Comparison of ENCODE assay signal across 22 cellular contexts in genomic region chr13:111323950-111324651, GRCh38. TPM values are rescaled to one million over a fixed set of nuclear protein-coding genes. Genes with fewer than 3 reads are reported as not detected.
DNase-seq lines count a peak whose midpoint lies in the region; ATAC-seq, FAIRE-seq and TF ChIP-seq lines count a peak whose summit lies in the region.
"Had no signal": no experiment of that assay in that cellular context is flagged by ENCODE, and none has a peak within 500 bp of the region (broad histone marks: within the 10 kb centered on the region; RNA-seq: fewer than 3 reads in every experiment).

No MANE protein-coding gene starts in this region.

- ATAC-seq in IMR-90 (ENCODE audit: low read depth) = peak; percentile 56
- no peak for ATAC-seq in SK-N-SH treated with all-trans-retinoic acid at 6 μM for 48 hours
- ATAC-seq: left lung, mucosa of descending colon had no signal

- H3K79me1 ChIP-seq in IMR-90 (ENCODE audit: low read depth in 1 of 2, low read length in 2 of 2) (no peaks in the 10 kb centered on the region), H1 (ENCODE audit: low read depth, low read length) (no peaks in the 10 kb centered on the region)

- no peak overlapping the region for H3K27ac ChIP-seq in IMR-90 (ENCODE audit: insufficient read depth, low read length)
- no peak overlapping the region for H3K27ac ChIP-seq in H1 (ENCODE audit: low read depth, low read length)
- no peak overlapping the region for H3K27ac ChIP-seq in stomach
- no peak overlapping the region for H3K27ac ChIP-seq in tibial nerve
- H3K27ac ChIP-seq: esophagus squamous epithelium, KMS-11, left lung, neutrophil, thoracic aorta had no signal

- in situ Hi-C loops in IMR-90 (cut with MboI; ENCODE audit: low sequenced_read_pairs) = no loop called here

- H3K79me2 ChIP-seq in H1 (ENCODE audit: control insufficient read depth in 1 of 2, insufficient read depth in 2 of 2, low read length in 2 of 2) = no peaks in the 10 kb centered on the region

- H3K27me3 ChIP-seq in IMR-90 (ENCODE audit: control insufficient read depth, insufficient read depth, low read length) (peaks cover 3% of the 10 kb centered on the region; the same call in 1 of the 2 replicates), H1 (replicated peaks in 1 of 4; ENCODE audit: control insufficient read depth in 3 of 4, extremely low read depth in 1 of 4, insufficient read depth in 3 of 4, low read length in 3 of 4) (no peaks in the 10 kb centered on the region), stomach (no peaks in the 10 kb centered on the region), tibial nerve (no peaks in the 10 kb centered on the region)
- H3K27me3 ChIP-seq: esophagus squamous epithelium, left lung had no signal

- H3K14ac ChIP-seq in IMR-90 (replicated peaks; ENCODE audit: low read depth, low read length) = no peak overlapping the region
- no peak overlapping the region for H3K14ac ChIP-seq in H1 (ENCODE audit: insufficient read length)

- CTCF ChIA-PET in activated naive CD4-positive, alpha-beta T cell treated with anti-CD3 and anti-CD28 coated beads, Interleukin-2, amount 10 ng/mL, durations not matched to agents 7 days and 5 days (lab: Charles Lee) = no interaction called here
- CTCF ChIA-PET in IMR-90 (lab: Yijun Ruan, JAX) = interaction anchor here (0.6 kb wide), 1 partner anchor 462 kb away, joined by 3 read pairs; no protein-coding TSS in a partner anchor
- CTCF ChIA-PET in H1 (lab: Charles Lee; ENCODE audit: partially characterized antibody) = interaction anchor here (0.7 to 1.0 kb wide), 2 partner anchors 21 to 286 kb away, joined by 3 read pairs; no protein-coding TSS in a partner anchor

- no peaks in the 10 kb centered on the region for H3K9me3 Mint-ChIP-seq in activated naive CD4-positive, alpha-beta T cell treated with anti-CD3 and anti-CD28 coated beads, Interleukin-2, amount 10 ng/mL, durations not matched to agents 7 days and 5 days

- no peak overlapping the region for H2BK12ac ChIP-seq in H1 (ENCODE audit: low read depth, low read length)

- H4K20me1 ChIP-seq in IMR-90 (ENCODE audit: insufficient read depth, low read length) (no peaks in the 10 kb centered on the region), H1 (replicated peaks in 1 of 2; ENCODE audit: control insufficient read depth in 1 of 2, insufficient read depth in 2 of 2, low read length in 2 of 2) (no peaks in the 10 kb centered on the region)

- H3K36me3 ChIP-seq in IMR-90 (ENCODE audit: control insufficient read depth, insufficient read depth, low read length) = no peaks in the 10 kb centered on the region
- no peaks in the 10 kb centered on the region for H3K36me3 ChIP-seq in H1 (ENCODE audit: control insufficient read depth in 2 of 4, insufficient read depth in 4 of 4, low read length in 3 of 4)
- no peaks in the 10 kb centered on the region for H3K36me3 ChIP-seq in stomach
- peaks cover 0 to 17% (median 0%) of the 10 kb centered on the region in 3 donors for H3K36me3 ChIP-seq in tibial nerve
- H3K36me3 ChIP-seq: esophagus squamous epithelium, left lung, neutrophil, thoracic aorta had no signal

- peaks cover 4% of the 10 kb centered on the region for H3K27me3 Mint-ChIP-seq in activated naive CD4-positive, alpha-beta T cell treated with anti-CD3 and anti-CD28 coated beads, Interleukin-2, amount 10 ng/mL, durations not matched to agents 7 days and 5 days

- intact Hi-C loops in IMR-90 (cut with micrococcal nuclease) = no loop called here
- intact Hi-C loops in stomach (cut with DNase I; ENCODE audit: low total_unique reads) = no loop called here

- H3K23me2 ChIP-seq in H1 (ENCODE audit: low read depth, low read length) = no peaks in the 10 kb centered on the region

- no peak overlapping the region for H4K8ac ChIP-seq in IMR-90 (ENCODE audit: low read depth in 2 of 2, low read length in 2 of 2)
- 0 out of 2 replicates have a peak overlapping the region, but pooled peaks have one; percentile 45 for H4K8ac ChIP-seq in H1 (ENCODE audit: extremely low read depth, insufficient read depth, low read length)

- H3K23ac ChIP-seq in IMR-90 (ENCODE audit: low read depth, low read length) = no peak overlapping the region
- H3K23ac ChIP-seq in H1 (ENCODE audit: insufficient read length) = no peak overlapping the region

- dilution Hi-C loops in IMR-90 (cut with HindIII; ENCODE audit: low sequenced_read_pairs, unreplicated experiment) = no loop called here

- H3K4me1 ChIP-seq in IMR-90 (ENCODE audit: control insufficient read depth, insufficient read depth, low read length) (no peaks in the 10 kb centered on the region), H1 (replicated peaks in 1 of 4; ENCODE audit: control insufficient read depth in 3 of 4, insufficient read depth in 4 of 4, low read length in 3 of 4) (no peaks in the 10 kb centered on the region; a peak in 2 of 7 replicates), stomach (no peaks in the 10 kb centered on the region), tibial nerve (no peaks in the 10 kb centered on the region)
- H3K4me1 ChIP-seq: esophagus squamous epithelium, left lung had no signal

- H3K4me1 Mint-ChIP-seq in activated naive CD4-positive, alpha-beta T cell treated with anti-CD3 and anti-CD28 coated beads, Interleukin-2, amount 10 ng/mL, durations not matched to agents 7 days and 5 days = peaks cover 7% of the 10 kb centered on the region

- WGBS in IMR-90 (ENCODE audit: extremely low coverage in 2 of 2, insufficient read length in 1 of 2), 2 experiments = 68% methylated on average over 14 of the region's 17 CpGs; no CpG with 5 or more reads in 1 of the 2 experiments
- WGBS in H1 (ENCODE audit: extremely low coverage in 1 of 2, insufficient coverage in 1 of 2, insufficient read length in 1 of 2, insufficient replicate concordance in 2 of 2, low coverage in 1 of 2, low lambda C conversion rate in 2 of 2, missing lambda C conversion rate in 1 of 2), 2 experiments = 84% methylated on average over 17 of the region's 17 CpGs; no CpG with 5 or more reads in 1 of the 2 experiments
- WGBS in stomach, 5 donors = 69 to 79% (median 75%) methylated on average over 13 to 17 of the region's 17 CpGs
- WGBS in tibial nerve, 2 donors = 75 to 84% methylated on average over 17 of the region's 17 CpGs

- H3K4me3 Mint-ChIP-seq in activated naive CD4-positive, alpha-beta T cell treated with anti-CD3 and anti-CD28 coated beads, Interleukin-2, amount 10 ng/mL, durations not matched to agents 7 days and 5 days = peak overlapping the region; percentile 60

- no peak overlapping the region for H3K4me3 ChIP-seq in IMR-90 (ENCODE audit: insufficient read depth, low read depth, low read length)
- H3K4me3 ChIP-seq in H1 (ENCODE audit: extremely low read depth in 1 of 4, insufficient read depth in 2 of 4, low read depth in 3 of 4, low read length in 4 of 4) = no peak overlapping the region
- H3K4me3 ChIP-seq in stomach = no peak overlapping the region
- no peak overlapping the region for H3K4me3 ChIP-seq in tibial nerve
- H3K4me3 ChIP-seq: esophagus squamous epithelium, left lung, mucosa of descending colon, thoracic aorta had no signal

- H2BK15ac ChIP-seq in IMR-90 (ENCODE audit: low read depth, low read length) (no peak overlapping the region), H1 (ENCODE audit: low read length) (no peak overlapping the region)

- H4K5ac ChIP-seq in IMR-90 (ENCODE audit: low read depth, low read length) (no peak overlapping the region), H1 (ENCODE audit: insufficient read length, low read depth, low read length) (no peak overlapping the region)

- TF ChIP-seq EP300 in H1 (IDR thresholded peaks at IDR 0.05; ENCODE audit: borderline replicate concordance in 1 of 2, low read depth in 2 of 2, low read length in 2 of 2) (no peak), stomach (IDR thresholded peaks at IDR 0.05) (no peak), tibial nerve (IDR thresholded peaks at IDR 0.05) (no peak)

- no peak overlapping the region for H2BK20ac ChIP-seq in IMR-90 (ENCODE audit: low read depth, low read length)
- H2BK20ac ChIP-seq in H1 (ENCODE audit: low read length) = no peak overlapping the region

- no peak overlapping the region for H3K4me2 ChIP-seq in IMR-90 (ENCODE audit: low read depth, low read length)
- H3K4me2 ChIP-seq in H1 (ENCODE audit: insufficient read depth in 1 of 2, low read depth in 2 of 2, low read length in 2 of 2) = no peak overlapping the region
- H3K4me2 ChIP-seq: KMS-11 had no signal

- no peak overlapping the region for H3K56ac ChIP-seq in IMR-90 (ENCODE audit: extremely low read depth, insufficient read depth, low read length)
- no peak overlapping the region for H3K56ac ChIP-seq in H1 (replicated peaks; ENCODE audit: insufficient read length, low read depth, low read length)

- BruUV-seq in IMR-90 (replicated peaks; lab: Mats Ljungman, UMichigan) = no TSS peak

- H3K9ac ChIP-seq in IMR-90 (ENCODE audit: low read depth, low read length) = no peak overlapping the region
- H3K9ac ChIP-seq in H1 (replicated peaks in 1 of 4; ENCODE audit: extremely low read depth in 1 of 4, low read depth in 3 of 4, low read length in 3 of 4) = no peak overlapping the region
- H3K9ac ChIP-seq: KMS-11 had no signal

- H2BK5ac ChIP-seq in IMR-90 (ENCODE audit: low read depth, low read length, poor library complexity, severe bottlenecking) (no peak overlapping the region), H1 (ENCODE audit: low read depth, low read length) (no peak overlapping the region)

- POLR2A ChIA-PET in IMR-90 (lab: Charles Lee; ENCODE audit: unreplicated experiment) = no interaction called here
- POLR2A ChIA-PET in H1 (lab: Charles Lee; ENCODE audit: partially characterized antibody) = no interaction called here

- H3K27ac Mint-ChIP-seq in activated naive CD4-positive, alpha-beta T cell treated with anti-CD3 and anti-CD28 coated beads, Interleukin-2, amount 10 ng/mL, durations not matched to agents 7 days and 5 days = peak overlapping the region; percentile 46

- no peaks in the 10 kb centered on the region for H3K36me3 Mint-ChIP-seq in activated naive CD4-positive, alpha-beta T cell treated with anti-CD3 and anti-CD28 coated beads, Interleukin-2, amount 10 ng/mL, durations not matched to agents 7 days and 5 days

- no peak for DNase-seq in activated naive CD4-positive, alpha-beta T cell treated with anti-CD3 and anti-CD28 coated beads, Interleukin-2, amount 10 ng/mL, durations not matched to agents 7 days and 5 days
- DNase-seq in activated naive CD4-positive, alpha-beta T cell treated with Interleukin-2 at 50 U/mL for 16 hours = no peak
- DNase-seq in IMR-90 (peak; percentile 5), H1 (ENCODE audit: low read depth in 1 of 2, low spot score in 2 of 2) (no peak), stomach (peak; percentile 8), NK-92 (lab: John Stamatoyannopoulos, UW; ENCODE audit: unreplicated experiment) (no peak), tibial nerve (ENCODE audit: low spot score in 2 of 2) (no peak)
- DNase-seq: activated gamma-delta T cell treated with Interleukin-2 at 50 U/mL for 16 hours; effector memory CD4-positive, alpha-beta T cell; EL; esophagus squamous epithelium; mucosa of descending colon; MV-4-11; NCI-H1930; NCI-H446; NK-92 treated with Interleukin-12 subunit alpha and Interleukin-12 subunit beta, amount 100 ng/mL, for 24 hours had no signal

- TF ChIP-seq POLR2A in IMR-90 (IDR thresholded peaks at IDR 0.05; ENCODE audit: low read depth, low read length) (no peak), H1 (IDR thresholded peaks at IDR 0.05; ENCODE audit: control extremely low read depth in 1 of 2, low read depth in 2 of 2, low read length in 2 of 2) (no peak), stomach (IDR thresholded peaks at IDR 0.05) (no peak), tibial nerve (IDR thresholded peaks at IDR 0.05) (no peak)

- no peak for FAIRE-seq in H1 (lab: Jason Lieb, UNC)
- FAIRE-seq: astrocyte had no signal

- no peak overlapping the region for H2AK9ac ChIP-seq in IMR-90 (replicated peaks; ENCODE audit: low read depth, low read length, poor library complexity)

- no peaks in the 10 kb centered on the region for H3K9me3 ChIP-seq in IMR-90 (ENCODE audit: control insufficient read depth, insufficient read depth, low read length)
- no peaks in the 10 kb centered on the region for H3K9me3 ChIP-seq in H1 (ENCODE audit: insufficient read depth in 2 of 2, low read depth in 1 of 2, low read length in 1 of 2)
- no peaks in the 10 kb centered on the region for H3K9me3 ChIP-seq in stomach
- H3K9me3 ChIP-seq in tibial nerve = no peaks in the 10 kb centered on the region
- H3K9me3 ChIP-seq: esophagus squamous epithelium, left lung, mucosa of descending colon, neutrophil, thoracic aorta had no signal

- no peak for TF ChIP-seq RAD21 in IMR-90 (IDR thresholded peaks at IDR 0.05; ENCODE audit: low read length)
- no peak for TF ChIP-seq RAD21 in H1 (IDR thresholded peaks at IDR 0.05 in 1 of 2, conservative IDR thresholded peaks at IDR 0.05 in 1 of 2; ENCODE audit: low read depth in 2 of 2, low read length in 2 of 2)

- no peak overlapping the region for H2AK5ac ChIP-seq in IMR-90 (ENCODE audit: low read depth, low read length)
- H2AK5ac ChIP-seq in H1 (ENCODE audit: low read depth, low read length) = no peak overlapping the region

- H3K4ac ChIP-seq in IMR-90 (ENCODE audit: low read depth, low read length) (no peak overlapping the region), H1 (replicated peaks; ENCODE audit: insufficient read length, low read depth, low read length) (no peak overlapping the region)

- TF ChIP-seq CTCF in IMR-90 (conservative IDR thresholded peaks at IDR 0.05; ENCODE audit: low read depth, low read length) = no peak
- no peak for TF ChIP-seq CTCF in H1 (IDR thresholded peaks at IDR 0.05; ENCODE audit: control extremely low read depth in 1 of 3, insufficient read depth in 1 of 3, low read depth in 1 of 3, low read length in 3 of 3)
- TF ChIP-seq CTCF in stomach (IDR thresholded peaks at IDR 0.05) = no peak
- TF ChIP-seq CTCF in tibial nerve (IDR thresholded peaks at IDR 0.05) = no peak

- H2AFZ ChIP-seq in IMR-90 (replicated peaks; ENCODE audit: low read length, poor library complexity) (peak overlapping the region; percentile 70), H1 (ENCODE audit: low read length) (no peak overlapping the region)

- H4K91ac ChIP-seq in IMR-90 (ENCODE audit: insufficient read depth, low read depth, low read length) (no peak overlapping the region), H1 (replicated peaks; ENCODE audit: insufficient read length, low read length) (no peak overlapping the region)

- H3K18ac ChIP-seq in IMR-90 (ENCODE audit: low read depth, low read length) (no peak overlapping the region), H1 (ENCODE audit: extremely low read depth, low read length) (no peak overlapping the region; the same call in 1 of the 2 replicates)

- H2BK120ac ChIP-seq in IMR-90 (ENCODE audit: low read depth, low read length) (no peak overlapping the region), H1 (replicated peaks; ENCODE audit: low read depth, low read length) (no peak overlapping the region)

- H3K9me1 ChIP-seq in IMR-90 (ENCODE audit: insufficient read depth, low read length) = peaks cover 2% of the 10 kb centered on the region; the same call in 1 of the 2 replicates

RNA-seq across cellular contexts. Expression of gene TEX29, which starts 3.7 kb away (rescaled TPM):
- total RNA-seq in IMR-90 (2012; rRNA removed) (not detected in 2 replicates), stomach (not detected), tibial nerve (1 to 10 TPM in 1 of 4 donors, not detected in 3; 2.4 TPM)
- polyA plus RNA-seq in IMR-90 (2012; rRNA removed) (0.29 and 0.46 TPM in 2 replicates), H1 (2011; rRNA removed) (0.08 and 0.16 TPM in 2 replicates), stomach (1 to 10 TPM in 1 of 3 donors, under 1 TPM in 1, not detected in 1; 0.87 to 2.2 TPM)
- polyA plus RNA-seq in IMR-90 (2012; cell fraction: cytosol; rRNA removed) = 0.21 and 0.24 TPM in 2 replicates
- polyA plus RNA-seq in IMR-90 (2012; cell fraction: nucleus; rRNA removed; ENCODE audit: low replicate concordance) = 0.18 and 1.1 TPM in 2 replicates
- total RNA-seq in H1 (2021; fragmentation: NEBNext Ultra II Directional; extraction: Animal tissue kit (Norgen Biotek cat#: 25700)) = 1.1 TPM in 1 of 2 replicates, not detected in the other
- polyA plus RNA-seq in H1 (2011; cell fraction: cytosol; rRNA removed) = 0.22 TPM
- 0.63 TPM for polyA plus RNA-seq in H1 (2011; cell fraction: nucleus; rRNA removed)
- polyA plus RNA-seq in H1 (2012, experiment 1 of 2) = 0.29 to 0.70 TPM in 2 of 4 replicates, not detected in the others
- not detected for polyA plus RNA-seq in H1 (2012, experiment 2 of 2)
- 0.16 TPM for polyA plus RNA-seq in H1 (2013, experiment 1 of 2)
- 0.17 TPM for polyA plus RNA-seq in H1 (2013, experiment 2 of 2)
- polyA minus RNA-seq in H1 (2011; rRNA and poly(A)+ RNA removed) = not detected in 2 replicates
- polyA minus RNA-seq in H1 (2011; cell fraction: cytosol; rRNA and poly(A)+ RNA removed) = not detected
- polyA minus RNA-seq in H1 (2011; cell fraction: nucleus; rRNA and poly(A)+ RNA removed) = not detected
- total RNA-seq: esophagus squamous epithelium, thoracic aorta had no signal

Comparison
In these comparisons a context has a peak if more than half of its experiments do, and no peak if none do; other contexts are left out.
1. DNase-seq: peak in IMR-90 (single experiment) and stomach (single experiment); none in activated naive CD4-positive, alpha-beta T cell treated with anti-CD3 and anti-CD28 coated beads, Interleukin-2, amount 10 ng/mL, durations not matched to agents 7 days and 5 days (single experiment), activated naive CD4-positive, alpha-beta T cell treated with Interleukin-2 at 50 U/mL for 16 hours (single experiment), H1 (0 of 2), NK-92 (single experiment) and tibial nerve (0 of 2).